11 cellular contexts compared by ENCODE assay signal in genomic region chr1:115670476-115671175, GRCh38. TPM values are rescaled to one million over a fixed set of nuclear protein-coding genes. Genes with fewer than 3 reads are reported as not detected.
DNase-seq lines count a peak whose midpoint lies in the region; ATAC-seq and TF ChIP-seq lines count a peak whose summit lies in the region.
"Had no signal": no experiment of that assay in that cellular context is flagged by ENCODE, and none has a peak within 500 bp of the region (broad histone marks: within the 10 kb centered on the region; RNA-seq: fewer than 3 reads in every experiment).

No MANE protein-coding gene starts in this region.

- H3K9ac ChIP-seq in smooth muscle cell (ENCODE audit: low read depth): no peak overlapping the region
- H3K9ac ChIP-seq: KMS-11 had no signal

- no peak for ATAC-seq in lower lobe of right lung

- H3K36me3 ChIP-seq in esophagus squamous epithelium: peaks cover 0 to 39% (median 0%) of the 10 kb centered on the region in 3 donors
- H3K36me3 ChIP-seq in smooth muscle cell (ENCODE audit: low read depth): no peaks in the 10 kb centered on the region
- peaks cover 16% of the 10 kb centered on the region for H3K36me3 ChIP-seq in left ventricle myocardium inferior
- H3K36me3 ChIP-seq in lower lobe of right lung: no peaks in the 10 kb centered on the region

- WGBS in esophagus squamous epithelium, 2 donors: 50 to 51% methylated on average over 8 to 14 of the region's 14 CpGs
- 59% methylated on average over 14 of the region's 14 CpGs for WGBS in smooth muscle cell (ENCODE audit: low lambda C conversion rate)

- no peaks in the 10 kb centered on the region for H3K27me3 ChIP-seq in esophagus squamous epithelium
- H3K27me3 ChIP-seq in smooth muscle cell (ENCODE audit: low read depth): no peaks in the 10 kb centered on the region
- H3K27me3 ChIP-seq in left ventricle myocardium inferior (ENCODE audit: low read depth): no peaks in the 10 kb centered on the region
- H3K27me3 ChIP-seq in lower lobe of right lung (ENCODE audit: low read depth): no peaks in the 10 kb centered on the region

- peaks cover 8% of the 10 kb centered on the region for H3F3A ChIP-seq in smooth muscle cell (ENCODE audit: low read depth)

- DNase-seq in LHCN-M2 (ENCODE audit: low read depth): peak; percentile 95
- DNase-seq in NCI-H748 (lab: John Stamatoyannopoulos, UW; ENCODE audit: unreplicated experiment): peak; percentile 93
- DNase-seq in esophagus squamous epithelium (lab: John Stamatoyannopoulos, UW): no peak
- DNase-seq in smooth muscle cell (lab: John Stamatoyannopoulos, UW; ENCODE audit: unreplicated experiment): no peak
- no peak for DNase-seq in left ventricle myocardium inferior
- no peak for DNase-seq in AML-193 (lab: John Stamatoyannopoulos, UW)
- no peak for DNase-seq in lower lobe of right lung
- DNase-seq in globus pallidus (ENCODE audit: low spot score): no peak
- DNase-seq: occipital lobe, SW 1271 had no signal

- no peak overlapping the region for H3K4me3 ChIP-seq in esophagus squamous epithelium
- no peak overlapping the region for H3K4me3 ChIP-seq in smooth muscle cell
- H3K4me3 ChIP-seq in left ventricle myocardium inferior: no peak overlapping the region
- H3K4me3 ChIP-seq in lower lobe of right lung: no peak overlapping the region

- no peak overlapping the region for H2AFZ ChIP-seq in smooth muscle cell (ENCODE audit: low read depth)

- intact Hi-C loops in esophagus squamous epithelium (cut with DNase I): no loop called here
- intact Hi-C loops in left ventricle myocardium inferior (cut with micrococcal nuclease): no loop called here
- intact Hi-C loops in lower lobe of right lung (cut with DNase I): no loop called here

- H3K4me2 ChIP-seq in smooth muscle cell: no peak overlapping the region
- H3K4me2 ChIP-seq: KMS-11 had no signal

- H3K27ac ChIP-seq in esophagus squamous epithelium (peak overlapping the region; percentile 63 to 76 (median 69)), smooth muscle cell (ENCODE audit: low read depth) (peak overlapping the region; percentile 3), left ventricle myocardium inferior (replicated peaks) (no peak overlapping the region), lower lobe of right lung (no peak overlapping the region)
- H3K27ac ChIP-seq: KMS-11 had no signal

- no peak for TF ChIP-seq POLR2A in esophagus squamous epithelium (IDR thresholded peaks at IDR 0.05)

- H3K9me3 ChIP-seq in esophagus squamous epithelium (no peaks in the 10 kb centered on the region), smooth muscle cell (replicated peaks; ENCODE audit: low read depth) (no peaks in the 10 kb centered on the region), left ventricle myocardium inferior (replicated peaks) (no peaks in the 10 kb centered on the region), lower lobe of right lung (no peaks in the 10 kb centered on the region)

- H3K79me2 ChIP-seq in smooth muscle cell (ENCODE audit: low read depth): no peaks in the 10 kb centered on the region

- H3K4me1 ChIP-seq in esophagus squamous epithelium (peaks cover 19 to 78% (median 31%) of the 10 kb centered on the region in 3 donors), smooth muscle cell (ENCODE audit: low read depth) (no peaks in the 10 kb centered on the region), left ventricle myocardium inferior (peaks cover 76% of the 10 kb centered on the region), lower lobe of right lung (no peaks in the 10 kb centered on the region)

- H4K20me1 ChIP-seq in smooth muscle cell (ENCODE audit: low read depth): no peaks in the 10 kb centered on the region

- TF ChIP-seq CTCF in esophagus squamous epithelium (IDR thresholded peaks at IDR 0.05) (no peak), smooth muscle cell (IDR thresholded peaks at IDR 0.05; ENCODE audit: borderline replicate concordance, insufficient read depth, poor library complexity, severe bottlenecking) (no peak), left ventricle myocardium inferior (IDR thresholded peaks at IDR 0.05; ENCODE audit: borderline replicate concordance) (no peak), lower lobe of right lung (IDR thresholded peaks at IDR 0.05) (no peak)

RNA-seq across cellular contexts. Expression of gene VANGL1, which starts 28.9 kb away (rescaled TPM):
- total RNA-seq in LHCN-M2 (2014; rRNA removed) (19.0 and 27.1 TPM in 2 replicates), esophagus squamous epithelium (10 to 100 TPM; 14.3 to 20.4 (median 17.3) TPM), smooth muscle cell (7.9 and 12.2 TPM in 2 replicates), left ventricle myocardium inferior (5.9 TPM), lower lobe of right lung (10.9 TPM)
- 12.2 TPM for polyA plus RNA-seq in LHCN-M2 (2012)
- polyA plus RNA-seq in smooth muscle cell: 5.5 and 6.5 TPM in 2 replicates

Comparison
In these comparisons a context has a peak if more than half of its experiments do, and no peak if none do; other contexts are left out.
1. DNase-seq: peak in LHCN-M2 (single experiment) and NCI-H748 (single experiment); none in esophagus squamous epithelium (single experiment), smooth muscle cell (single experiment), left ventricle myocardium inferior (single experiment), AML-193 (0 of 2), lower lobe of right lung (single experiment) and globus pallidus (single experiment).
2. H3K27ac ChIP-seq: peak in esophagus squamous epithelium (4 of 4) and smooth muscle cell (single experiment); none in left ventricle myocardium inferior (single experiment) and lower lobe of right lung (single experiment).